In the genomic region with DNA sequence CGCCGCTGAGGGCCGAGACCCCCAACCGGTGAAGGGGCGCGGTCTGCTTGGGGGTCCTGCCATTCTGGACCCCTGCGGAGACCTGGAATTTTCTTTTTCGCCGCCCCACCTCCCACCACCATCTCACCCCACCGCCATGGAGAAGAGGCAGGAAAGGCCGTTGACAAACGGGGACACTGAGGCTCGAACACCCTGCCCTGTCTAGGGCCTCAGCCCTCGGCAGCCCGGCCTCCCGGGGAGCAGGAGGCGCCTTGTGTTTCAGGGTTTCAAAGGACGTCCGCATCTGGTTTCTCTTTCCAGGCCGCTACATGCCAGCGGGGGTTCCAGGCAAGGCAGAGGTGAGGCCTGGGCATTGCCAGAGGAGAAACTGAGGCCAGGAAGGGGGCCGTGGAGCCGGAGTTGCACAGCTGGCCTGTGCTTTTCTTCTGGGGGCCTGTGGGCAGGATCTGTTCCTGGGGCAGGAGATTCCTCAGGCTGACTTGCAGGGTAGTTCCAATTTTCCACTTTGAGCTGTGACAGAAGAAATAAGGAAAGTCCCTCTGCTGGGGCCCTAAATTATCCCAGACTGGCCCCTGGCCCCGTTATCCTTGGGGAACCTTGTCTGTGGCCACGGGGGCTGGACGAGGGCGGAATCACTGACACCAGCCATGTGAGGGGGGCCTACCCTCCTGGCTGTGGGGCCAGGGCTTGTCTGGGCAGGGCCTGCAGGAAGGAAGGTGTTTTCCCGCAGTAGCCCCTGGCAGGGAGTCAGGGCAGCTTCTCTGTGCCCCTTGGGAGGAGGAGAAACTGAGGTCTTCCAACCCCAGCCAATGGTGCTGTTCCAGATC, we compare ENCODE assay signal across 1 cellular context.
TF ChIP-seq lines count a peak whose summit lies in the region.

No MANE protein-coding gene starts in this region.

TF ChIP-seq in GM12878, 131 proteins besides CTCF, POLR2A, EP300 and RAD21:
- TF ChIP-seq, protein P1, sequence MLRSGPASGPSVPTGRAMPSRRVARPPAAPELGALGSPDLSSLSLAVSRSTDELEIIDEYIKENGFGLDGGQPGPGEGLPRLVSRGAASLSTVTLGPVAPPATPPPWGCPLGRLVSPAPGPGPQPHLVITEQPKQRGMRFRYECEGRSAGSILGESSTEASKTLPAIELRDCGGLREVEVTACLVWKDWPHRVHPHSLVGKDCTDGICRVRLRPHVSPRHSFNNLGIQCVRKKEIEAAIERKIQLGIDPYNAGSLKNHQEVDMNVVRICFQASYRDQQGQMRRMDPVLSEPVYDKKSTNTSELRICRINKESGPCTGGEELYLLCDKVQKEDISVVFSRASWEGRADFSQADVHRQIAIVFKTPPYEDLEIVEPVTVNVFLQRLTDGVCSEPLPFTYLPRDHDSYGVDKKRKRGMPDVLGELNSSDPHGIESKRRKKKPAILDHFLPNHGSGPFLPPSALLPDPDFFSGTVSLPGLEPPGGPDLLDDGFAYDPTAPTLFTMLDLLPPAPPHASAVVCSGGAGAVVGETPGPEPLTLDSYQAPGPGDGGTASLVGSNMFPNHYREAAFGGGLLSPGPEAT (IDR thresholded peaks at IDR 0.05; ENCODE audit: low read depth): no peak
- TF ChIP-seq, protein P2, sequence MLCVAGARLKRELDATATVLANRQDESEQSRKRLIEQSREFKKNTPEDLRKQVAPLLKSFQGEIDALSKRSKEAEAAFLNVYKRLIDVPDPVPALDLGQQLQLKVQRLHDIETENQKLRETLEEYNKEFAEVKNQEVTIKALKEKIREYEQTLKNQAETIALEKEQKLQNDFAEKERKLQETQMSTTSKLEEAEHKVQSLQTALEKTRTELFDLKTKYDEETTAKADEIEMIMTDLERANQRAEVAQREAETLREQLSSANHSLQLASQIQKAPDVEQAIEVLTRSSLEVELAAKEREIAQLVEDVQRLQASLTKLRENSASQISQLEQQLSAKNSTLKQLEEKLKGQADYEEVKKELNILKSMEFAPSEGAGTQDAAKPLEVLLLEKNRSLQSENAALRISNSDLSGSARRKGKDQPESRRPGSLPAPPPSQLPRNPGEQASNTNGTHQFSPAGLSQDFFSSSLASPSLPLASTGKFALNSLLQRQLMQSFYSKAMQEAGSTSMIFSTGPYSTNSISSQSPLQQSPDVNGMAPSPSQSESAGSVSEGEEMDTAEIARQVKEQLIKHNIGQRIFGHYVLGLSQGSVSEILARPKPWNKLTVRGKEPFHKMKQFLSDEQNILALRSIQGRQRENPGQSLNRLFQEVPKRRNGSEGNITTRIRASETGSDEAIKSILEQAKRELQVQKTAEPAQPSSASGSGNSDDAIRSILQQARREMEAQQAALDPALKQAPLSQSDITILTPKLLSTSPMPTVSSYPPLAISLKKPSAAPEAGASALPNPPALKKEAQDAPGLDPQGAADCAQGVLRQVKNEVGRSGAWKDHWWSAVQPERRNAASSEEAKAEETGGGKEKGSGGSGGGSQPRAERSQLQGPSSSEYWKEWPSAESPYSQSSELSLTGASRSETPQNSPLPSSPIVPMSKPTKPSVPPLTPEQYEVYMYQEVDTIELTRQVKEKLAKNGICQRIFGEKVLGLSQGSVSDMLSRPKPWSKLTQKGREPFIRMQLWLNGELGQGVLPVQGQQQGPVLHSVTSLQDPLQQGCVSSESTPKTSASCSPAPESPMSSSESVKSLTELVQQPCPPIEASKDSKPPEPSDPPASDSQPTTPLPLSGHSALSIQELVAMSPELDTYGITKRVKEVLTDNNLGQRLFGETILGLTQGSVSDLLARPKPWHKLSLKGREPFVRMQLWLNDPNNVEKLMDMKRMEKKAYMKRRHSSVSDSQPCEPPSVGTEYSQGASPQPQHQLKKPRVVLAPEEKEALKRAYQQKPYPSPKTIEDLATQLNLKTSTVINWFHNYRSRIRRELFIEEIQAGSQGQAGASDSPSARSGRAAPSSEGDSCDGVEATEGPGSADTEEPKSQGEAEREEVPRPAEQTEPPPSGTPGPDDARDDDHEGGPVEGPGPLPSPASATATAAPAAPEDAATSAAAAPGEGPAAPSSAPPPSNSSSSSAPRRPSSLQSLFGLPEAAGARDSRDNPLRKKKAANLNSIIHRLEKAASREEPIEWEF (IDR thresholded peaks at IDR 0.05; ENCODE audit: insufficient replicate concordance, low read depth, low read length): no peak
- TF ChIP-seq, protein P3, sequence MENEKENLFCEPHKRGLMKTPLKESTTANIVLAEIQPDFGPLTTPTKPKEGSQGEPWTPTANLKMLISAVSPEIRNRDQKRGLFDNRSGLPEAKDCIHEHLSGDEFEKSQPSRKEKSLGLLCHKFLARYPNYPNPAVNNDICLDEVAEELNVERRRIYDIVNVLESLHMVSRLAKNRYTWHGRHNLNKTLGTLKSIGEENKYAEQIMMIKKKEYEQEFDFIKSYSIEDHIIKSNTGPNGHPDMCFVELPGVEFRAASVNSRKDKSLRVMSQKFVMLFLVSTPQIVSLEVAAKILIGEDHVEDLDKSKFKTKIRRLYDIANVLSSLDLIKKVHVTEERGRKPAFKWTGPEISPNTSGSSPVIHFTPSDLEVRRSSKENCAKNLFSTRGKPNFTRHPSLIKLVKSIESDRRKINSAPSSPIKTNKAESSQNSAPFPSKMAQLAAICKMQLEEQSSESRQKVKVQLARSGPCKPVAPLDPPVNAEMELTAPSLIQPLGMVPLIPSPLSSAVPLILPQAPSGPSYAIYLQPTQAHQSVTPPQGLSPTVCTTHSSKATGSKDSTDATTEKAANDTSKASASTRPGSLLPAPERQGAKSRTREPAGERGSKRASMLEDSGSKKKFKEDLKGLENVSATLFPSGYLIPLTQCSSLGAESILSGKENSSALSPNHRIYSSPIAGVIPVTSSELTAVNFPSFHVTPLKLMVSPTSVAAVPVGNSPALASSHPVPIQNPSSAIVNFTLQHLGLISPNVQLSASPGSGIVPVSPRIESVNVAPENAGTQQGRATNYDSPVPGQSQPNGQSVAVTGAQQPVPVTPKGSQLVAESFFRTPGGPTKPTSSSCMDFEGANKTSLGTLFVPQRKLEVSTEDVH (IDR thresholded peaks at IDR 0.05; ENCODE audit: low read depth, partially characterized antibody): no peak
- TF ChIP-seq BCL11A (IDR thresholded peaks at IDR 0.05; ENCODE audit: low read depth, low read length) (no peak), IKZF2 (IDR thresholded peaks at IDR 0.05) (0 out of 4 replicates have a peak, but pooled peaks of 1 of the 2 experiments have one; percentile 7), MXI1 (IDR thresholded peaks at IDR 0.05; ENCODE audit: low read depth, low read length) (no peak), HDGF (IDR thresholded peaks at IDR 0.05) (no peak), SIN3A (IDR thresholded peaks at IDR 0.05; ENCODE audit: low read depth, low read length) (no peak), IKZF1 (conservative IDR thresholded peaks at IDR 0.05) (peak; percentile 35), NR2C2 (IDR thresholded peaks at IDR 0.05; ENCODE audit: borderline replicate concordance, control insufficient read depth, insufficient read length, low read depth) (no peak), SREBF2 (IDR thresholded peaks at IDR 0.05; ENCODE audit: low read length) (no peak), SP1 (IDR thresholded peaks at IDR 0.05; ENCODE audit: low read depth, low read length) (no peak), ZNF274 (IDR thresholded peaks at IDR 0.05; ENCODE audit: insufficient read depth, insufficient read length) (no peak), EED (IDR thresholded peaks at IDR 0.05; ENCODE audit: low read depth) (peak; percentile 35; the same call in 1 of the 2 replicates), EZH2 (IDR thresholded peaks at IDR 0.05; ENCODE audit: borderline replicate concordance, control insufficient read depth, low read depth, low read length) (no peak), RB1 (IDR thresholded peaks at IDR 0.05; ENCODE audit: borderline replicate concordance) (no peak), RELA (IDR thresholded peaks at IDR 0.05; ENCODE audit: borderline replicate concordance, partially characterized antibody) (no peak), ZNF622 (IDR thresholded peaks at IDR 0.05) (no peak), TARDBP (IDR thresholded peaks at IDR 0.05; ENCODE audit: borderline replicate concordance) (no peak), ETV6 (conservative IDR thresholded peaks at IDR 0.05 in 1 of 2, IDR thresholded peaks at IDR 0.05 in 1 of 2; ENCODE audit: borderline replicate concordance in 1 of 2, low read depth in 1 of 2) (no peak), ZNF384 (IDR thresholded peaks at IDR 0.05; ENCODE audit: borderline replicate concordance, low read depth, low read length) (no peak)
- TF ChIP-seq, protein P4, sequence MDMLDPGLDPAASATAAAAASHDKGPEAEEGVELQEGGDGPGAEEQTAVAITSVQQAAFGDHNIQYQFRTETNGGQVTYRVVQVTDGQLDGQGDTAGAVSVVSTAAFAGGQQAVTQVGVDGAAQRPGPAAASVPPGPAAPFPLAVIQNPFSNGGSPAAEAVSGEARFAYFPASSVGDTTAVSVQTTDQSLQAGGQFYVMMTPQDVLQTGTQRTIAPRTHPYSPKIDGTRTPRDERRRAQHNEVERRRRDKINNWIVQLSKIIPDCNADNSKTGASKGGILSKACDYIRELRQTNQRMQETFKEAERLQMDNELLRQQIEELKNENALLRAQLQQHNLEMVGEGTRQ (IDR thresholded peaks at IDR 0.05; ENCODE audit: borderline replicate concordance, low read depth, low read length): no peak
- TF ChIP-seq, protein P5, sequence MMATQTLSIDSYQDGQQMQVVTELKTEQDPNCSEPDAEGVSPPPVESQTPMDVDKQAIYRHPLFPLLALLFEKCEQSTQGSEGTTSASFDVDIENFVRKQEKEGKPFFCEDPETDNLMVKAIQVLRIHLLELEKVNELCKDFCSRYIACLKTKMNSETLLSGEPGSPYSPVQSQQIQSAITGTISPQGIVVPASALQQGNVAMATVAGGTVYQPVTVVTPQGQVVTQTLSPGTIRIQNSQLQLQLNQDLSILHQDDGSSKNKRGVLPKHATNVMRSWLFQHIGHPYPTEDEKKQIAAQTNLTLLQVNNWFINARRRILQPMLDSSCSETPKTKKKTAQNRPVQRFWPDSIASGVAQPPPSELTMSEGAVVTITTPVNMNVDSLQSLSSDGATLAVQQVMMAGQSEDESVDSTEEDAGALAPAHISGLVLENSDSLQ (IDR thresholded peaks at IDR 0.05): no peak
- TF ChIP-seq, protein P6, sequence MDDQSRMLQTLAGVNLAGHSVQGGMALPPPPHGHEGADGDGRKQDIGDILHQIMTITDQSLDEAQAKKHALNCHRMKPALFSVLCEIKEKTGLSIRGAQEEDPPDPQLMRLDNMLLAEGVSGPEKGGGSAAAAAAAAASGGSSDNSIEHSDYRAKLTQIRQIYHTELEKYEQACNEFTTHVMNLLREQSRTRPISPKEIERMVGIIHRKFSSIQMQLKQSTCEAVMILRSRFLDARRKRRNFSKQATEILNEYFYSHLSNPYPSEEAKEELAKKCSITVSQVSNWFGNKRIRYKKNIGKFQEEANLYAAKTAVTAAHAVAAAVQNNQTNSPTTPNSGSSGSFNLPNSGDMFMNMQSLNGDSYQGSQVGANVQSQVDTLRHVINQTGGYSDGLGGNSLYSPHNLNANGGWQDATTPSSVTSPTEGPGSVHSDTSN (IDR thresholded peaks at IDR 0.05; ENCODE audit: insufficient replicate concordance, low read depth, low read length): no peak
- TF ChIP-seq, protein P7, sequence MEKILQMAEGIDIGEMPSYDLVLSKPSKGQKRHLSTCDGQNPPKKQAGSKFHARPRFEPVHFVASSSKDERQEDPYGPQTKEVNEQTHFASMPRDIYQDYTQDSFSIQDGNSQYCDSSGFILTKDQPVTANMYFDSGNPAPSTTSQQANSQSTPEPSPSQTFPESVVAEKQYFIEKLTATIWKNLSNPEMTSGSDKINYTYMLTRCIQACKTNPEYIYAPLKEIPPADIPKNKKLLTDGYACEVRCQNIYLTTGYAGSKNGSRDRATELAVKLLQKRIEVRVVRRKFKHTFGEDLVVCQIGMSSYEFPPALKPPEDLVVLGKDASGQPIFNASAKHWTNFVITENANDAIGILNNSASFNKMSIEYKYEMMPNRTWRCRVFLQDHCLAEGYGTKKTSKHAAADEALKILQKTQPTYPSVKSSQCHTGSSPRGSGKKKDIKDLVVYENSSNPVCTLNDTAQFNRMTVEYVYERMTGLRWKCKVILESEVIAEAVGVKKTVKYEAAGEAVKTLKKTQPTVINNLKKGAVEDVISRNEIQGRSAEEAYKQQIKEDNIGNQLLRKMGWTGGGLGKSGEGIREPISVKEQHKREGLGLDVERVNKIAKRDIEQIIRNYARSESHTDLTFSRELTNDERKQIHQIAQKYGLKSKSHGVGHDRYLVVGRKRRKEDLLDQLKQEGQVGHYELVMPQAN (conservative IDR thresholded peaks at IDR 0.05): no peak
